8 cellular contexts compared by ENCODE assay signal in the genomic region with DNA sequence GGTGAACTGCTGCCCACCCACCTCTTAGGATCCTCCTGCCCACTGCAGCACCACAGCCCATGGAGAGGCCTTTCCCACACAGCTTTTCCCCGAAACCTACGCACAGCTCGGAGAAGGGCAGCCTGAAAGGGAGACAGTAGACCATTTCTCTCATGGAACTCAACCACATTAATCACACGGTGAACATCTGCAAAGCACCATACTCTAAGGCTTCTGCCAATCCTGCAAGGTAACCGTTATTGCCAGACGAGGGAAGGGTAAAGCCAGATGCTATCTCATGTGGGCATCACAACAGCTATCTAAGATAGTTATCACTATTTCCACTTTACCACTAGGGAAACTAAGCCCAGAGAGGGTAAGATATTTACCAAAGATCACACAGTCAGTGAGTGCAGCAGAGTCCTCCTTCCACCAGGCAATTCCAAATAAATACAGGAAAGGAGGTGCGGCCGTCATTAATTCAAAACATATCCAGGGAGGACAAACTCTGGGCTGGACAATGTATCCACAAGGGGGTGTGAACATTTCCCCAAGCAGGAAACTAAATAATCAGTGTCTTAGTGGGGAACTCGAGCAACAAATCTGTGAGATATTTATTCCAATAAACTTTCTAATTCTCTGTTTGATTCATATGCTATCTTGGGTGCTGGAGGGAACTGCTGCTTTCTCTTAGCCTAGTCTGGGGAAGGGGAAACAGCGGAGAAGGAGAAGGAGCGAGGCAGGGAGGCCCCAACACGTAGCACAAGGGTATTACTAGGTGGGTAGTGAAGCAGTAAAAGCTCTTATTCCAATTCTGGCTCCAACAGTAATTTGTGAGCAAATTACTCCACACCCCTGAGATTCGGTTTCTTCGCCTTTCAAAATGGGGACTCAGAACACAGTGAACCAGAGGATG. TPM values are rescaled to one million over a fixed set of nuclear protein-coding genes. Genes with fewer than 3 reads are reported as not detected.
DNase-seq lines count a peak whose midpoint lies in the region; ATAC-seq, FAIRE-seq and TF ChIP-seq lines count a peak whose summit lies in the region.

No MANE protein-coding gene starts in this region.

- H3K27me3 ChIP-seq in bronchial epithelial cell (ENCODE audit: control insufficient read depth, insufficient read depth, low read length) (no peaks in the 10 kb centered on the region), mucosa of rectum (ENCODE audit: control insufficient read depth in 2 of 2, insufficient read depth in 2 of 2, low read length in 2 of 2) (no peaks in the 10 kb centered on the region)

- H3K4me3 ChIP-seq in AG10803 (ENCODE audit: low read length) (peak overlapping the region; percentile 96), bronchial epithelial cell (ENCODE audit: low read depth, low read length) (peak overlapping the region; percentile 78), mucosa of rectum (ENCODE audit: low read length in 2 of 2) (peak overlapping the region; percentile 89)

- H3K27ac ChIP-seq in mucosa of rectum (ENCODE audit: low read depth in 2 of 2, low read length in 2 of 2): peak overlapping the region; percentile 10 to 87

- TF ChIP-seq CTCF in AG10803 (conservative IDR thresholded peaks at IDR 0.05; ENCODE audit: low read length) (no peak; the same call in 1 of the 2 replicates), bronchial epithelial cell (IDR thresholded peaks at IDR 0.05; ENCODE audit: insufficient read depth, low read length, severe bottlenecking) (no peak)

- ATAC-seq in HG03175 (IDR thresholded peaks at IDR 0.05; ENCODE audit: unreplicated experiment): peak; percentile 2
- ATAC-seq in GM19463 (IDR thresholded peaks at IDR 0.05; ENCODE audit: unreplicated experiment): no peak
- ATAC-seq in HG03565 (IDR thresholded peaks at IDR 0.05; ENCODE audit: unreplicated experiment): no peak

- DNase-seq in AG10803 (ENCODE audit: low read depth) (peak; percentile 19), bronchial epithelial cell (ENCODE audit: low read depth) (no peak), nucleus accumbens (lab: John Stamatoyannopoulos, UW) (no peak), HPDE6-E6E7 (ENCODE audit: extremely low spot score) (no peak)

- peaks cover 22 to 25% of the 10 kb centered on the region in 2 donors for H3K4me1 ChIP-seq in mucosa of rectum (ENCODE audit: control insufficient read depth in 2 of 2, insufficient read depth in 2 of 2, low read length in 2 of 2)

- no peaks in the 10 kb centered on the region for H3K9me3 ChIP-seq in mucosa of rectum (ENCODE audit: control insufficient read depth in 2 of 2, low read length in 2 of 2)

- peak overlapping the region; percentile 80 to 81 for H3K9ac ChIP-seq in mucosa of rectum (ENCODE audit: low read depth in 1 of 2, low read length in 2 of 2)

- H3K36me3 ChIP-seq in bronchial epithelial cell (ENCODE audit: control insufficient read depth, insufficient read depth, low read length) (peaks cover under 1% of the 10 kb centered on the region), mucosa of rectum (ENCODE audit: control insufficient read depth in 2 of 2, insufficient read depth in 2 of 2, low read length in 2 of 2) (peaks cover 3 to 6% of the 10 kb centered on the region in 2 donors)

- FAIRE-seq in bronchial epithelial cell (lab: Jason Lieb, UNC): no peak

RNA-seq across cellular contexts. Expression of a gene that starts 0.7 kb away (rescaled TPM):
- total RNA-seq in bronchial epithelial cell: 10.4 and 15.5 TPM in 2 replicates

RNA-seq across cellular contexts. Expression of a gene that starts 0.9 kb away (rescaled TPM):
- total RNA-seq in bronchial epithelial cell: 20.5 and 25.5 TPM in 2 replicates
